Comparison of ENCODE assay signal across 8 cellular contexts in the genomic region with DNA sequence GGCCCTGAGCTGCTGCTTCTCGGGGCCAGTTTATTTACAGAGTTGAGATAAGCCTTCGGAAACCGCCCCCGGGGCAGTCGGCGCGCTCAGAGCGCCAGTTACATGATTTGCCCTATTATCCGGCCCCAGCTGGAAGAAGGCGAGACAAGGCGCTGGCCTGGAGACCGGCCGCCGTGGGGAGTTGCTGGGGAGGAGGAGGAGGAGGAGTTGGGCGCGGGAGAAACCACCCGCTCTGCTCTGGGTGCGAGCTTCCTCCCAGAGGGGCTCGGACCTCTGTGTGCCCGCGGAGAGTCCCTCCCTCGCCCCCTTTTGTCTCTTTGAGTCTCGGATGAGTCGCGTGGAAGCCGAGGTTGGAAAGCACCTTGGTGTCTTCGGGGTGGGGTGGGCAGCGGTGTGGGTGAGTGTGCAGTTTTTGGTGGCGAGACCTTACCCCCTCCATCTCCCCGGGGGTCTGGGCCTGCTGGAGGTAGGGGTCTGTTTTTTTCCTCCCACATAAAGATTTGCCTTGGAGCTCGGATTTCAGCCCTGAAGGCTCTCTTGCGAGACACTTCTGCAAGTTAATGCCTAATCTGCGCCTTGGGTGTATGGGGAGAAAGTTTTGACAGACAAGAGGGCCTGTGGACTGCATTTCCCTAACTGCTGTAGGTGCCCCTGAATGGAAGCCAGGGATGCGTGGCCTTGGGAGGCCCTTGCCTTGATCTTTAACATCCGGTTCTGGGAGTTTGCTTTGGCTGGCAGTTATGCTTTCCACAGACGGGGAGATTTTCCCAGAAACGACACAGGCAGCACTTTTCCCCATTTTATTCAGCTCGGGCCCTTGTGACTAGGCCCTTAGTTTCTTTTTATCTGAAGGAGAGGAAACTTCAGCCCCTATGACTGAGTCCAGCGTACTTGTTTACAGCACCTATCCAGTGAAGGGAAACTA.
DNase-seq lines count a peak whose midpoint lies in the region; ATAC-seq, FAIRE-seq and TF ChIP-seq lines count a peak whose summit lies in the region.

No MANE protein-coding gene starts in this region.

- H3K4me3 ChIP-seq in breast epithelium (peak overlapping the region; percentile 70 to 84 (median 81)), kidney (ENCODE audit: low read length in 2 of 2) (peak overlapping the region; percentile 73 to 87)

- no peak for TF ChIP-seq POLR2A in breast epithelium (IDR thresholded peaks at IDR 0.05)

- ATAC-seq in HG03175 (IDR thresholded peaks at IDR 0.05; ENCODE audit: unreplicated experiment), result peak; percentile 27

- intact Hi-C loops in breast epithelium (cut with DNase I; ENCODE audit: low total_unique reads) (loop anchor here (5.0 kb wide), 1 partner anchor 86 kb away; no protein-coding TSS in a partner anchor), kidney (cut with DNase I) (no loop called here)

- TF ChIP-seq CTCF in breast epithelium (IDR thresholded peaks at IDR 0.05), result no peak
- no peak for TF ChIP-seq CTCF in kidney (IDR thresholded peaks at IDR 0.05; ENCODE audit: borderline replicate concordance, extremely low read depth, insufficient read depth)

- H3K27ac ChIP-seq in breast epithelium, result peak overlapping the region; percentile 94 to 97
- peak overlapping the region; percentile 96 to 97 for H3K27ac ChIP-seq in kidney (ENCODE audit: low read depth in 2 of 2, low read length in 2 of 2)

- DNase-seq in NCI-H345 (lab: John Stamatoyannopoulos, UW) (peak; percentile 16), NCI-H345 treated with DMSO at 0.1 percent for 48 hours (lab: John Stamatoyannopoulos, UW; ENCODE audit: unreplicated experiment) (no peak), SK-N-DZ (ENCODE audit: low spot score) (peak; percentile 42), breast epithelium (ENCODE audit: low spot score in 2 of 2) (peak in 1 of 2 donors; percentile 36), kidney (peak; percentile 85), NCI-H187 (lab: John Stamatoyannopoulos, UW) (no peak)
- DNase-seq in stimulated activated CD4-positive, alpha-beta T cell treated with anti-CD3 and anti-CD28 coated beads, Interleukin-1b, Interleukin-23, amount 100 ng/mL, for 48 hours, result peak; percentile 25

- H3K36me3 ChIP-seq in breast epithelium, result no peaks in the 10 kb centered on the region
- H3K36me3 ChIP-seq in kidney (ENCODE audit: control insufficient read depth in 1 of 2, insufficient read depth in 2 of 2, low read length in 2 of 2), result no peaks in the 10 kb centered on the region

- H3K4me1 ChIP-seq in breast epithelium (peaks cover 0 to 8% of the 10 kb centered on the region in 2 donors), kidney (ENCODE audit: control insufficient read depth in 1 of 2, insufficient read depth in 1 of 2, low read depth in 1 of 2, low read length in 2 of 2) (peaks cover 41% of the 10 kb centered on the region in 2 donors)

- peak overlapping the region; percentile 86 to 96 for H3K9ac ChIP-seq in kidney (ENCODE audit: low read length in 2 of 2)

- FAIRE-seq in kidney (lab: Jason Lieb, UNC), result no peak

- no peaks in the 10 kb centered on the region for H3K27me3 ChIP-seq in breast epithelium

- H3K9me3 ChIP-seq in breast epithelium (no peaks in the 10 kb centered on the region), kidney (ENCODE audit: control insufficient read depth in 1 of 2, low read length in 2 of 2) (no peaks in the 10 kb centered on the region)

Comparison
In these comparisons a context has a peak if more than half of its experiments do, and no peak if none do; other contexts are left out.
1. DNase-seq: peak in NCI-H345 (single experiment), SK-N-DZ (single experiment), kidney (single experiment) and stimulated activated CD4-positive, alpha-beta T cell treated with anti-CD3 and anti-CD28 coated beads, Interleukin-1b, Interleukin-23, amount 100 ng/mL, for 48 hours (single experiment); none in NCI-H345 treated with DMSO at 0.1 percent for 48 hours (single experiment) and NCI-H187 (0 of 2).